Comparison of ENCODE assay signal across 9 cellular contexts in the genomic region with DNA sequence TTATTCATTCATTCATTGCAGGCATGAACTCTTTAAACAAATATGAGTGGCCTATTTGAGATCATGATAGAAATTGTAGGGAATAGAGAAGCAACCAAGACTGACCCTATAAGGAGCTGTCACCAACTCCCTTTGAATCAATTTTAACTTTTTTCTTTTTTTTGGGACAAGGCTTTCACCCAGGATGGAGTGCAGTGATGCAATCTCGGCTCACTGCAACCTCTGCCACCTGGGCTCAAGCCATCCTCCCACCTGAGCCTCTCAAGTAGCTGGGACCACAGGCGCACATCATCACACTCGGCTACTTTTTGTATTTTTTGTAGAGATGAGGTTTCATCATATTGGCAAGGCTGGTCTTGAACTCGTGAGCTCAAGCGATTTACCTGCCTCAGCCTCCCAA. TPM values are rescaled to one million over a fixed set of nuclear protein-coding genes. Genes with fewer than 3 reads are reported as not detected.
A peak's percentile ranks its signal among the peaks of the same experiment; 100 is the strongest.
DNase-seq lines count a peak whose midpoint lies in the region; ATAC-seq and TF ChIP-seq lines count a peak whose summit lies in the region.
"Had no signal": no experiment of that assay in that cellular context is flagged by ENCODE, and none has a peak within 500 bp of the region (broad histone marks: within the 10 kb centered on the region; RNA-seq: fewer than 3 reads in every experiment).

No MANE protein-coding gene starts in this region.

- TF ChIP-seq CTCF in left lung (IDR thresholded peaks at IDR 0.05) = no peak

- 0 out of 2 replicates have a peak, but pooled peaks cover 3% of the 10 kb centered on the region for H3K4me1 ChIP-seq in HUES48 (ENCODE audit: control insufficient read depth, insufficient read depth, low read length)
- H3K4me1 ChIP-seq in left lung = peaks cover 7 to 36% of the 10 kb centered on the region in 2 donors

- H3K4me1 Mint-ChIP-seq in T-helper 2 cell treated with Interferon-gamma antibody and Interleukin-4, amounts not matched to agents 5 μg/mL and 100 μg/mL, for 36 hours (ENCODE audit: low read depth) = peaks cover 44% of the 10 kb centered on the region
- peaks cover 37% of the 10 kb centered on the region for H3K4me1 Mint-ChIP-seq in stimulated activated effector memory CD8-positive, alpha-beta T cell treated with anti-CD3 and anti-CD28 coated beads, Interleukin-12 subunit alpha, Interleukin-12 subunit beta, amount 100 ng/mL, for 72 hours

- intact Hi-C loops in left lung (cut with DNase I) = no loop called here

- no peaks in the 10 kb centered on the region for H3K9me3 Mint-ChIP-seq in T-helper 2 cell treated with Interferon-gamma antibody and Interleukin-4, amounts not matched to agents 5 μg/mL and 100 μg/mL, for 36 hours
- no peaks in the 10 kb centered on the region for H3K9me3 Mint-ChIP-seq in stimulated activated effector memory CD8-positive, alpha-beta T cell treated with anti-CD3 and anti-CD28 coated beads, Interleukin-12 subunit alpha, Interleukin-12 subunit beta, amount 100 ng/mL, for 72 hours

- no peak for ATAC-seq in stimulated activated effector memory CD8-positive, alpha-beta T cell treated with anti-CD3 and anti-CD28 coated beads, Interleukin-12 subunit alpha, Interleukin-12 subunit beta, amount 100 ng/mL, for 72 hours
- no peak for ATAC-seq in left lung

- peak overlapping the region; percentile 99 for H3K27ac Mint-ChIP-seq in T-helper 2 cell treated with Interferon-gamma antibody and Interleukin-4, amounts not matched to agents 5 μg/mL and 100 μg/mL, for 36 hours
- peak overlapping the region; percentile 96 for H3K27ac Mint-ChIP-seq in stimulated activated effector memory CD8-positive, alpha-beta T cell treated with anti-CD3 and anti-CD28 coated beads, Interleukin-12 subunit alpha, Interleukin-12 subunit beta, amount 100 ng/mL, for 72 hours

- peaks cover 3% of the 10 kb centered on the region; the same call in 1 of the 2 replicates for H3K9me3 ChIP-seq in HUES48 (ENCODE audit: control insufficient read depth, insufficient read depth, low read length)
- H3K9me3 ChIP-seq in iPS-18c (ENCODE audit: control insufficient read depth, insufficient read depth, low read length) = no peaks in the 10 kb centered on the region
- H3K9me3 ChIP-seq in left lung = no peaks in the 10 kb centered on the region

- peaks cover 36% of the 10 kb centered on the region for H3K36me3 Mint-ChIP-seq in T-helper 2 cell treated with Interferon-gamma antibody and Interleukin-4, amounts not matched to agents 5 μg/mL and 100 μg/mL, for 36 hours (ENCODE audit: low read depth)
- H3K36me3 Mint-ChIP-seq in stimulated activated effector memory CD8-positive, alpha-beta T cell treated with anti-CD3 and anti-CD28 coated beads, Interleukin-12 subunit alpha, Interleukin-12 subunit beta, amount 100 ng/mL, for 72 hours = peaks cover 52% of the 10 kb centered on the region

- H3K27ac ChIP-seq in HUES48 (ENCODE audit: low read depth, low read length) = no peak overlapping the region
- H3K27ac ChIP-seq in left lung = no peak overlapping the region

- no peak for DNase-seq in T-helper 2 cell treated with Interferon-gamma antibody and Interleukin-4, amounts not matched to agents 5 μg/mL and 100 μg/mL, for 36 hours (ENCODE audit: low spot score)
- DNase-seq in stimulated activated effector memory CD8-positive, alpha-beta T cell treated with anti-CD3 and anti-CD28 coated beads, Interleukin-12 subunit alpha, Interleukin-12 subunit beta, amount 100 ng/mL, for 72 hours (ENCODE audit: low spot score in 2 of 2) = no peak
- no peak for DNase-seq in left lung
- no peak for DNase-seq in T-helper 9 cell
- no peak for DNase-seq in activated CD4-positive, alpha-beta T cell treated with anti-CD3 and anti-CD28 coated beads, Interleukin-2, amount 50 U/mL, for 1 hour
- DNase-seq: aorta, NCI-H69 had no signal

- no peaks in the 10 kb centered on the region for H3K27me3 Mint-ChIP-seq in T-helper 2 cell treated with Interferon-gamma antibody and Interleukin-4, amounts not matched to agents 5 μg/mL and 100 μg/mL, for 36 hours (ENCODE audit: low read depth)

- H3K4me3 Mint-ChIP-seq in T-helper 2 cell treated with Interferon-gamma antibody and Interleukin-4, amounts not matched to agents 5 μg/mL and 100 μg/mL, for 36 hours = peak overlapping the region; percentile 99
- H3K4me3 Mint-ChIP-seq in stimulated activated effector memory CD8-positive, alpha-beta T cell treated with anti-CD3 and anti-CD28 coated beads, Interleukin-12 subunit alpha, Interleukin-12 subunit beta, amount 100 ng/mL, for 72 hours = peak overlapping the region; percentile 83

- no peak overlapping the region for H3K9ac ChIP-seq in HUES48 (ENCODE audit: low read depth, low read length)

- H3K27me3 ChIP-seq in HUES48 (ENCODE audit: control insufficient read depth, insufficient read depth, low read length) (no peaks in the 10 kb centered on the region), left lung (no peaks in the 10 kb centered on the region)

- H3K4me3 ChIP-seq in HUES48 (ENCODE audit: low read depth, low read length) = 0 out of 2 replicates have a peak overlapping the region, but pooled peaks have one; percentile 53
- H3K4me3 ChIP-seq in iPS-18c (ENCODE audit: insufficient read depth, low read depth, low read length) = peak overlapping the region; percentile 60; the same call in 1 of the 2 replicates
- peak overlapping the region in 1 of 2 donors; percentile 35 for H3K4me3 ChIP-seq in left lung

- no peaks in the 10 kb centered on the region for H3K36me3 ChIP-seq in HUES48 (ENCODE audit: control insufficient read depth, insufficient read depth, low read length)
- H3K36me3 ChIP-seq in left lung = no peaks in the 10 kb centered on the region

RNA-seq across cellular contexts. Expression of a gene that starts 17.1 kb away (rescaled TPM):
- 100 to 1,000 TPM; 152 to 156 TPM for total RNA-seq in left lung
